ENCODE assay signal across 1 cellular context in genomic region chr10:89296227-89296648, GRCh38.
TF ChIP-seq lines count a peak whose summit lies in the region.

No MANE protein-coding gene starts in this region.

TF ChIP-seq in H1, 55 proteins besides CTCF, POLR2A, EP300 and RAD21:
- TF ChIP-seq CEBPB (IDR thresholded peaks at IDR 0.05; ENCODE audit: low read depth, low read length) (peak; percentile 33; the same call in 1 of the 2 replicates), POU5F1 (IDR thresholded peaks at IDR 0.05; ENCODE audit: low read depth, low read length) (no peak)
